ENCODE assay signal across 1 cellular context in the genomic region with DNA sequence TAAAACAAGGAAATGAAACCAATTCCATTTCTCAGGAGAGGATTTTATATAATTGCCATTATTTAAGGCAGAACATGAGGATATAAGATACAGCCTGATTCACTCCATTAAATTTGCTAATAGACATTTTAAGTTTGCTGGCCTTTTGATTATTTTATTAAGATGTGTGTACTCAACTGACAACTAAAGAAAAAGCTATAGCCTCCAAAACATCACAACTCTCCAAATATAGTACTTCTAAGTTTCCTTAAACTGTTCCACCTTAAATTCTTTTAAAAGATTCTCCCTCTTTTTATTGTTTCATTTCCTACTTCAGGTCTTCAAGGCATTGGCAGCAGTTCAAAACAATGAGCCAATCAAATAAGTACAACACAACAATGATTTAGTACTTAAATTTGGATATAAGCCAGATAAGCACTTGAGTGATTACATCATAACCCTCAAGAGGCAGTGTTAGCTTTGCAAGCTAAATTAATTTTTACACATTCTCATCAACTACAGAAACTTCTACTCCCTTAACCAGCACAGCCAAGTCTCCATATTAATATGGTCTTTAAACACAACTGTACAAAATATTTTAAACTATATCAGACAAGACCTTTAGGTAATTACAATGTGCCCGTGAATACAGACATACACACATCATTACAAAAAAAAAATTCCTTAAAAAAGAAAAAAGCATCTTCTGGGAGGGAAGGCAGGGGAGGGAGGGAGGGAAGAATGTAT.
A peak's percentile ranks its signal among the peaks of the same experiment; 100 is the strongest.
TF ChIP-seq lines count a peak whose summit lies in the region.

No MANE protein-coding gene starts in this region.

TF ChIP-seq in K562, 482 proteins besides CTCF, POLR2A, EP300 and RAD21 (continued from another document and continues in another):
- TF ChIP-seq, protein P1, sequence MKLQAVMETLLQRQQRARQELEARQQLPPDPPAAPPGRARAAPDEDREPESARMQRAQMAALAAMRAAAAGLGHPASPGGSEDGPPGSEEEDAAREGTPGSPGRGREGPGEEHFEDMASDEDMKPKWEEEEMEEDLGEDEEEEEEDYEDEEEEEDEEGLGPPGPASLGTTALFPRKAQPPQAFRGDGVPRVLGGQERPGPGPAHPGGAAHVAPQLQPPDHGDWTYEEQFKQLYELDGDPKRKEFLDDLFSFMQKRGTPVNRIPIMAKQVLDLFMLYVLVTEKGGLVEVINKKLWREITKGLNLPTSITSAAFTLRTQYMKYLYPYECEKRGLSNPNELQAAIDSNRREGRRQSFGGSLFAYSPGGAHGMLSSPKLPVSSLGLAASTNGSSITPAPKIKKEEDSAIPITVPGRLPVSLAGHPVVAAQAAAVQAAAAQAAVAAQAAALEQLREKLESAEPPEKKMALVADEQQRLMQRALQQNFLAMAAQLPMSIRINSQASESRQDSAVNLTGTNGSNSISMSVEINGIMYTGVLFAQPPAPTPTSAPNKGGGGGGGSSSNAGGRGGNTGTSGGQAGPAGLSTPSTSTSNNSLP (IDR thresholded peaks at IDR 0.05; ENCODE audit: borderline replicate concordance, low read depth, low read length), result peak; percentile 92
- no peak for TF ChIP-seq ZNF232 (CRISPR knock-in tag; IDR thresholded peaks at IDR 0.05)
- TF ChIP-seq CTCFL (IDR thresholded peaks at IDR 0.05; ENCODE audit: borderline replicate concordance, insufficient read depth, low read depth, low read length, poor library complexity, severe bottlenecking), result no peak
- TF ChIP-seq ELF1 (tag; IDR thresholded peaks at IDR 0.05), result peak; percentile 52; the same call in 1 of the 2 replicates
- TF ChIP-seq HMGXB4 (CRISPR knock-in tag; IDR thresholded peaks at IDR 0.05), result no peak
- no peak for TF ChIP-seq MYC (IDR thresholded peaks at IDR 0.05; ENCODE audit: low read depth, low read length)
- no peak for TF ChIP-seq MYC (CRISPR knock-in tag; IDR thresholded peaks at IDR 0.05; ENCODE audit: borderline replicate concordance, low read depth)
- TF ChIP-seq CEBPG (CRISPR knock-in tag; IDR thresholded peaks at IDR 0.05), result peak; percentile 63; the same call in 1 of the 2 replicates
- peak; percentile 97 to 98 for TF ChIP-seq CEBPG (tag; conservative IDR thresholded peaks at IDR 0.05 in 1 of 2, IDR thresholded peaks at IDR 0.05 in 1 of 2)
- TF ChIP-seq PBX2 (CRISPR knock-in tag; IDR thresholded peaks at IDR 0.05; ENCODE audit: low read depth), result peak; percentile 54
- TF ChIP-seq PBX2 (tag; conservative IDR thresholded peaks at IDR 0.05; ENCODE audit: low read depth), result peak; percentile 97
- TF ChIP-seq NR2C2 (CRISPR knock-in tag; IDR thresholded peaks at IDR 0.05), result no peak
- no peak for TF ChIP-seq NR2C2 (tag; IDR thresholded peaks at IDR 0.05)
- TF ChIP-seq TGIF2 (CRISPR knock-in tag; IDR thresholded peaks at IDR 0.05), result no peak
- no peak for TF ChIP-seq KDM5B (IDR thresholded peaks at IDR 0.05; ENCODE audit: insufficient replicate concordance, low read depth, low read length)
- no peak for TF ChIP-seq ETV5 (CRISPR knock-in tag; IDR thresholded peaks at IDR 0.05; ENCODE audit: low read depth)
- no peak for TF ChIP-seq SREBF2 (CRISPR knock-in tag; IDR thresholded peaks at IDR 0.05)
- TF ChIP-seq, protein P2, sequence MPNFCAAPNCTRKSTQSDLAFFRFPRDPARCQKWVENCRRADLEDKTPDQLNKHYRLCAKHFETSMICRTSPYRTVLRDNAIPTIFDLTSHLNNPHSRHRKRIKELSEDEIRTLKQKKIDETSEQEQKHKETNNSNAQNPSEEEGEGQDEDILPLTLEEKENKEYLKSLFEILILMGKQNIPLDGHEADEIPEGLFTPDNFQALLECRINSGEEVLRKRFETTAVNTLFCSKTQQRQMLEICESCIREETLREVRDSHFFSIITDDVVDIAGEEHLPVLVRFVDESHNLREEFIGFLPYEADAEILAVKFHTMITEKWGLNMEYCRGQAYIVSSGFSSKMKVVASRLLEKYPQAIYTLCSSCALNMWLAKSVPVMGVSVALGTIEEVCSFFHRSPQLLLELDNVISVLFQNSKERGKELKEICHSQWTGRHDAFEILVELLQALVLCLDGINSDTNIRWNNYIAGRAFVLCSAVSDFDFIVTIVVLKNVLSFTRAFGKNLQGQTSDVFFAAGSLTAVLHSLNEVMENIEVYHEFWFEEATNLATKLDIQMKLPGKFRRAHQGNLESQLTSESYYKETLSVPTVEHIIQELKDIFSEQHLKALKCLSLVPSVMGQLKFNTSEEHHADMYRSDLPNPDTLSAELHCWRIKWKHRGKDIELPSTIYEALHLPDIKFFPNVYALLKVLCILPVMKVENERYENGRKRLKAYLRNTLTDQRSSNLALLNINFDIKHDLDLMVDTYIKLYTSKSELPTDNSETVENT (CRISPR knock-in tag; IDR thresholded peaks at IDR 0.05), result no peak
- no peak for TF ChIP-seq RFX7 (CRISPR knock-in tag; IDR thresholded peaks at IDR 0.05)
- TF ChIP-seq TFE3 (CRISPR knock-in tag; IDR thresholded peaks at IDR 0.05), result no peak
- TF ChIP-seq MAZ (CRISPR knock-in tag; conservative IDR thresholded peaks at IDR 0.05 in 1 of 2, IDR thresholded peaks at IDR 0.05 in 1 of 2), result peak in 1 of 2 experiments; percentile 36; a peak in 1 of 4 replicates
- TF ChIP-seq ETV1 (tag; conservative IDR thresholded peaks at IDR 0.05; ENCODE audit: low read depth), result no peak
- TF ChIP-seq, protein P3, sequence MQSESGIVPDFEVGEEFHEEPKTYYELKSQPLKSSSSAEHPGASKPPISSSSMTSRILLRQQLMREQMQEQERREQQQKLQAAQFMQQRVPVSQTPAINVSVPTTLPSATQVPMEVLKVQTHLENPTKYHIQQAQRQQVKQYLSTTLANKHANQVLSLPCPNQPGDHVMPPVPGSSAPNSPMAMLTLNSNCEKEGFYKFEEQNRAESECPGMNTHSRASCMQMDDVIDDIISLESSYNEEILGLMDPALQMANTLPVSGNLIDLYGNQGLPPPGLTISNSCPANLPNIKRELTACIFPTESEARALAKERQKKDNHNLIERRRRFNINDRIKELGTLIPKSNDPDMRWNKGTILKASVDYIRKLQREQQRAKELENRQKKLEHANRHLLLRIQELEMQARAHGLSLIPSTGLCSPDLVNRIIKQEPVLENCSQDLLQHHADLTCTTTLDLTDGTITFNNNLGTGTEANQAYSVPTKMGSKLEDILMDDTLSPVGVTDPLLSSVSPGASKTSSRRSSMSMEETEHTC (IDR thresholded peaks at IDR 0.05), result no peak
- TF ChIP-seq PKNOX1 (IDR thresholded peaks at IDR 0.05), result peak; percentile 98
- no peak for TF ChIP-seq MTF1 (CRISPR knock-in tag; IDR thresholded peaks at IDR 0.05; ENCODE audit: borderline replicate concordance)
